Comparison of ENCODE assay signal across 8 cellular contexts in the genomic region with DNA sequence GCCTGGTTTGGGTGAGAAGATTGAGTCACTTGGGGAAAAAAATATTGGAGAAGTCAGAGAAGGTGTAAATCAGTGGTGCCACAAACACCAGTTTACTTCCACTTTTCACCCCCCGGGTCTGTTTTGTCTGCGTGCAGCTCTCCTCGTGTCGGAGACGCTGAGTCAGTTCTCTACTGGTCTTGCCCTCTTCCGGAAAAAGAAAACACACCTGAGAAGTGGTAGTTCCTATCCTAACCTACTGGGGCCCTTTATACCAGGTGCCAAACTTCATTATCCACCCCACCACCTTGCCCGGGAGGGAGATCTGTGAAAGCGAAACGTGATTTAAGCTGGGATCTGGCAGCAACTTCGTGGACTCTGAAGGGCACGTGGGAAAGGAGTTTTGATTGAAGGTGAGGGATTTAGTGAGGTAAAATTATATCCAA. TPM values are rescaled to one million over a fixed set of nuclear protein-coding genes. Genes with fewer than 3 reads are reported as not detected.
DNase-seq lines count a peak whose midpoint lies in the region; TF ChIP-seq lines count a peak whose summit lies in the region.

No MANE protein-coding gene starts in this region.

- no peaks in the 10 kb centered on the region for H3K9me3 ChIP-seq in GM23248 (ENCODE audit: low read depth)
- no peaks in the 10 kb centered on the region for H3K9me3 ChIP-seq in mammary epithelial cell (replicated peaks; ENCODE audit: insufficient read depth, low read length)
- H3K9me3 ChIP-seq in liver (ENCODE audit: control insufficient read depth in 4 of 4, low read length in 3 of 4), result no peaks in the 10 kb centered on the region

- TSS peak; percentile 66 for BruUV-seq in mammary epithelial cell (replicated peaks; lab: Mats Ljungman, UMichigan)

- H3K4me3 ChIP-seq in GM23248, result peak overlapping the region; percentile 84
- H3K4me3 ChIP-seq in mammary epithelial cell (replicated peaks in 1 of 3; ENCODE audit: insufficient read depth in 1 of 3, low read depth in 2 of 3, low read length in 3 of 3), result peak overlapping the region; percentile 29 to 76 (median 50)
- peak overlapping the region; percentile 54 to 90 (median 84) for H3K4me3 ChIP-seq in liver (ENCODE audit: low read depth in 1 of 3, low read length in 3 of 3)

- peak overlapping the region; percentile 88; the same call in 1 of the 2 replicates for H3K27ac ChIP-seq in GM23248
- peak overlapping the region; percentile 78 for H3K27ac ChIP-seq in mammary epithelial cell (ENCODE audit: insufficient read depth, low read depth, low read length)
- H3K27ac ChIP-seq in liver (ENCODE audit: low read depth in 1 of 2, low read length in 2 of 2), result peak overlapping the region; percentile 85 to 97

- POLR2A ChIA-PET in GM10248 (lab: Yijun Ruan, JAX), result interaction anchor here (1.4 to 1.8 kb wide), 3 partner anchors 21 to 241 kb away, joined by 3 to 9 read pairs (median 6); no protein-coding TSS in a partner anchor

- H4K20me1 ChIP-seq in GM23248 (ENCODE audit: insufficient read depth), result 0 out of 2 replicates have a peak, but pooled peaks cover 11% of the 10 kb centered on the region
- H4K20me1 ChIP-seq in mammary epithelial cell (ENCODE audit: insufficient read depth, low read length), result peaks cover 6% of the 10 kb centered on the region

- CTCF ChIA-PET in GM10248 (lab: Yijun Ruan, JAX), result interaction anchor here (0.8 to 2.3 kb wide), 11 partner anchors 8 to 278 kb away, joined by 3 to 8 read pairs (median 4); no protein-coding TSS in a partner anchor
- CTCF ChIA-PET in mammary epithelial cell (lab: Charles Lee; ENCODE audit: low non-redundant PET), result interaction anchor here (1.0 kb wide), 1 partner anchor 363 kb away, joined by 3 read pairs; no protein-coding TSS in a partner anchor

- no peaks in the 10 kb centered on the region for H3K27me3 ChIP-seq in GM23248 (replicated peaks; ENCODE audit: insufficient read depth)
- no peaks in the 10 kb centered on the region for H3K27me3 ChIP-seq in mammary epithelial cell (ENCODE audit: insufficient read depth, low read length)
- no peaks in the 10 kb centered on the region for H3K27me3 ChIP-seq in liver (ENCODE audit: control insufficient read depth in 4 of 4, insufficient read depth in 4 of 4, low read length in 3 of 4)

- TF ChIP-seq CTCF in GM10248 (IDR thresholded peaks at IDR 0.05; ENCODE audit: control extremely low read depth, extremely low read depth, low read depth, missing control alignments), result no peak
- peak in 1 of 2 donors; percentile 10 for TF ChIP-seq CTCF in mammary epithelial cell (conservative IDR thresholded peaks at IDR 0.05 in 1 of 2, IDR thresholded peaks at IDR 0.05 in 1 of 2; ENCODE audit: extremely low read depth in 1 of 2, insufficient read depth in 1 of 2, low read depth in 1 of 2, low read length in 2 of 2)
- TF ChIP-seq CTCF in liver (IDR thresholded peaks at IDR 0.05; ENCODE audit: low read depth, low read length, missing input control), result no peak

- no peak for TF ChIP-seq RAD21 in liver (IDR thresholded peaks at IDR 0.05)

- H2AFZ ChIP-seq in GM23248, result peak overlapping the region; percentile 100
- H2AFZ ChIP-seq in mammary epithelial cell (ENCODE audit: low read depth, low read length), result peak overlapping the region; percentile 83

- H3K36me3 ChIP-seq in GM23248 (ENCODE audit: low read depth) (no peaks in the 10 kb centered on the region), mammary epithelial cell (ENCODE audit: insufficient read depth, low read length) (no peaks in the 10 kb centered on the region), liver (ENCODE audit: control insufficient read depth in 4 of 4, insufficient read depth in 3 of 4, low read depth in 1 of 4, low read length in 3 of 4) (no peaks in the 10 kb centered on the region)

- H3K9me2 ChIP-seq in GM23248 (ENCODE audit: insufficient read depth), result no peaks in the 10 kb centered on the region

- intact Hi-C loops in mammary epithelial cell (cut with micrococcal nuclease), result loop anchor here (1.0 to 5.0 kb wide), 8 partner anchors 76 to 352 kb away; no protein-coding TSS in a partner anchor

- H3K4me1 ChIP-seq in GM23248 (ENCODE audit: insufficient read depth) (peaks cover 26% of the 10 kb centered on the region), mammary epithelial cell (ENCODE audit: insufficient read depth, low read length) (peaks cover 8% of the 10 kb centered on the region), liver (ENCODE audit: control insufficient read depth in 4 of 4, insufficient read depth in 4 of 4, low read length in 3 of 4) (peaks cover 3 to 33% (median 19%) of the 10 kb centered on the region in 4 donors)

- 27 to 28% methylated on average over 11 of the region's 11 CpGs for WGBS in GM23248 (ENCODE audit: low coverage in 1 of 2, low lambda C conversion rate in 2 of 2, missing lambda C conversion rate in 2 of 2), 2 experiments
- 42% methylated on average over 7 of the region's 11 CpGs for WGBS in mammary epithelial cell (ENCODE audit: low coverage, missing lambda C conversion rate)
- WGBS in liver, result 37% methylated on average over 11 of the region's 11 CpGs

- H3K9ac ChIP-seq in GM23248 (peak overlapping the region; percentile 95), mammary epithelial cell (ENCODE audit: insufficient read depth, low read length) (peak overlapping the region; percentile 56), liver (ENCODE audit: low read depth in 1 of 2, low read length in 2 of 2) (peak overlapping the region; percentile 35 to 68)

- no peaks in the 10 kb centered on the region for H3F3A ChIP-seq in GM23248 (ENCODE audit: insufficient read depth)

- H3K79me2 ChIP-seq in GM23248 (ENCODE audit: insufficient read depth) (peaks cover 37% of the 10 kb centered on the region), mammary epithelial cell (ENCODE audit: insufficient read depth, low read length) (peaks cover 42% of the 10 kb centered on the region)

- DNase-seq in GM10248 (ENCODE audit: extremely low spot score) (peak; percentile 62), GM23248 (peak; percentile 64), LoVo (ENCODE audit: low spot score) (peak; percentile 58), T-helper 9 cell (peak; percentile 56), mammary epithelial cell (peak; percentile 77), GDM1 (lab: John Stamatoyannopoulos, UW) (no peak)
- DNase-seq in stimulated activated CD4-positive, alpha-beta T cell treated with anti-CD3 and anti-CD28 coated beads, TNF-alpha, amount 100 ng/mL, for 48 hours (ENCODE audit: low read depth in 3 of 3), result peak; percentile 40 to 65 (median 57)

- dilution Hi-C loops in mammary epithelial cell (cut with HindIII; ENCODE audit: low sequenced_read_pairs), result loop anchor here (5.0 kb wide), 1 partner anchor 99 kb away; no protein-coding TSS in a partner anchor

- peak overlapping the region; percentile 96 for H3K4me2 ChIP-seq in GM23248 (ENCODE audit: unreplicated experiment)
- H3K4me2 ChIP-seq in mammary epithelial cell (ENCODE audit: insufficient read depth, low read depth, low read length), result peak overlapping the region; percentile 83

- in situ Hi-C loops in GM23248 (cut with MboI) (no loop called here), mammary epithelial cell (cut with MboI; ENCODE audit: low sequenced_read_pairs in 2 of 2) (loop anchor here in 1 of 2 donors (10.0 to 25.0 kb wide), 2 partner anchors 244 to 357 kb away; no protein-coding TSS in a partner anchor)

TF ChIP-seq in liver, 16 proteins besides CTCF, POLR2A, EP300 and RAD21:
- TF ChIP-seq, protein P1, sequence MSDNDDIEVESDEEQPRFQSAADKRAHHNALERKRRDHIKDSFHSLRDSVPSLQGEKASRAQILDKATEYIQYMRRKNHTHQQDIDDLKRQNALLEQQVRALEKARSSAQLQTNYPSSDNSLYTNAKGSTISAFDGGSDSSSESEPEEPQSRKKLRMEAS (IDR thresholded peaks at IDR 0.05), result peak; percentile 31
- no peak for TF ChIP-seq FOXA1 (IDR thresholded peaks at IDR 0.05)

RNA-seq across cellular contexts. Expression of a gene that starts 0.9 kb away (rescaled TPM):
- 52.0 and 63.5 TPM in 2 replicates for total RNA-seq in GM23248 (2014; rRNA removed; shearing (Covaris generic))
- polyA plus RNA-seq in GM23248 (2016; fragmentation: Nextera tagmentation; extraction: Ambion mirVana) (47.9 and 51.4 TPM in 2 replicates), mammary epithelial cell (64.0 TPM), liver (10 to 100 TPM; 14.2 to 34.8 TPM)
- total RNA-seq in mammary epithelial cell (100 to 1,000 TPM; 159 to 351 TPM), liver (10 to 100 TPM; 33.2 to 83.4 TPM)
- polyA minus RNA-seq in mammary epithelial cell, result 149 TPM
